Comparison of ENCODE assay signal across 16 cellular contexts in genomic region chr10:97150616-97151015, GRCh38. TPM values are rescaled to one million over a fixed set of nuclear protein-coding genes. Genes with fewer than 3 reads are reported as not detected.
DNase-seq lines count a peak whose midpoint lies in the region; ATAC-seq, FAIRE-seq and TF ChIP-seq lines count a peak whose summit lies in the region.
"Had no signal": no experiment of that assay in that cellular context is flagged by ENCODE, and none has a peak within 500 bp of the region (broad histone marks: within the 10 kb centered on the region; RNA-seq: fewer than 3 reads in every experiment).

No MANE protein-coding gene starts in this region.

- H3K9ac ChIP-seq in parathyroid adenoma, result no peak overlapping the region

- H3K4me2 ChIP-seq in parathyroid adenoma (ENCODE audit: low read length), result no peak overlapping the region

- H3K27ac ChIP-seq in ectodermal cell (ENCODE audit: insufficient read depth, low read depth, low read length, poor library complexity, severe bottlenecking), result peak overlapping the region; percentile 69
- H3K27ac ChIP-seq in mesodermal cell (ENCODE audit: low read depth, low read length, severe bottlenecking), result peak overlapping the region; percentile 43
- H3K27ac ChIP-seq in parathyroid adenoma, result no peak overlapping the region
- H3K27ac ChIP-seq in small intestine (ENCODE audit: low read depth in 1 of 2, low read length in 1 of 2), result no peak overlapping the region
- H3K27ac ChIP-seq: 22Rv1, HL-60 had no signal

- no peak overlapping the region for H3K4me3 ChIP-seq in ectodermal cell (ENCODE audit: insufficient read depth, low read depth, low read length)
- H3K4me3 ChIP-seq in mesodermal cell (ENCODE audit: extremely low read depth, insufficient read depth, low read length, poor library complexity, severe bottlenecking), result no peak overlapping the region
- H3K4me3 ChIP-seq in parathyroid adenoma (ENCODE audit: low read depth, low read length), result no peak overlapping the region
- no peak overlapping the region for H3K4me3 ChIP-seq in small intestine (ENCODE audit: low read depth in 1 of 2, low read length in 2 of 2)

- H3K9me3 ChIP-seq in ectodermal cell (ENCODE audit: control insufficient read depth, low read length) (no peaks in the 10 kb centered on the region), mesodermal cell (ENCODE audit: control insufficient read depth, low read length) (no peaks in the 10 kb centered on the region), parathyroid adenoma (ENCODE audit: control insufficient read depth, low read length) (no peaks in the 10 kb centered on the region), small intestine (ENCODE audit: control insufficient read depth, low read depth) (no peaks in the 10 kb centered on the region)

- DNase-seq in NCI-H2227 (lab: John Stamatoyannopoulos, UW; ENCODE audit: unreplicated experiment) (peak; percentile 51), NCI-H2227 treated with DMSO at 0.1 percent for 48 hours (lab: John Stamatoyannopoulos, UW) (no peak), urothelium cell line (ENCODE audit: low spot score) (no peak), small intestine (no peak)
- DNase-seq: CD4-positive, CD25-positive, alpha-beta regulatory T cell; DMS53; GF-D8 had no signal

- H2AFZ ChIP-seq in parathyroid adenoma, result peak overlapping the region; percentile 73

- 68 to 69% methylated on average over 7 to 8 of the region's 8 CpGs for WGBS in ectodermal cell, 2 experiments
- 77 to 89% methylated on average over 3 to 4 of the region's 8 CpGs for WGBS in mesodermal cell (ENCODE audit: insufficient coverage in 2 of 2), 2 experiments
- WGBS in small intestine, 3 donors, result 68 to 75% (median 74%) methylated on average over 8 of the region's 8 CpGs

- no peaks in the 10 kb centered on the region for H3K36me3 ChIP-seq in ectodermal cell (ENCODE audit: control insufficient read depth, insufficient read depth, low read length)
- no peaks in the 10 kb centered on the region for H3K36me3 ChIP-seq in mesodermal cell (ENCODE audit: control insufficient read depth, insufficient read depth, low read length)
- H3K36me3 ChIP-seq in parathyroid adenoma (ENCODE audit: control insufficient read depth, insufficient read depth, low read length), result no peaks in the 10 kb centered on the region
- no peaks in the 10 kb centered on the region for H3K36me3 ChIP-seq in small intestine (ENCODE audit: control insufficient read depth in 2 of 2, insufficient read depth in 2 of 2, low read length in 2 of 2)

- no peak for TF ChIP-seq CTCF in parathyroid adenoma (IDR thresholded peaks at IDR 0.05)

- H3K27me3 ChIP-seq in ectodermal cell (ENCODE audit: control insufficient read depth, insufficient read depth, low read length, poor library complexity, severe bottlenecking) (no peaks in the 10 kb centered on the region), parathyroid adenoma (ENCODE audit: control insufficient read depth, insufficient read depth, low read length) (no peaks in the 10 kb centered on the region), small intestine (ENCODE audit: control insufficient read depth in 2 of 2, insufficient read depth in 2 of 2, low read length in 2 of 2) (no peaks in the 10 kb centered on the region)

- no peak for ATAC-seq in HG03139 (IDR thresholded peaks at IDR 0.05; ENCODE audit: unreplicated experiment)
- ATAC-seq: HCT116 had no signal

- no peaks in the 10 kb centered on the region for H3K79me2 ChIP-seq in parathyroid adenoma

- FAIRE-seq in urothelium cell line (lab: Jason Lieb, UNC) (no peak), small intestine (lab: Jason Lieb, UNC) (no peak)
- FAIRE-seq: GM19239, H54 had no signal

- H3K4me1 ChIP-seq in ectodermal cell (ENCODE audit: control insufficient read depth, insufficient read depth, low read length) (peaks cover 39% of the 10 kb centered on the region), mesodermal cell (ENCODE audit: control insufficient read depth, insufficient read depth, low read length, poor library complexity, severe bottlenecking) (peaks cover 11% of the 10 kb centered on the region), parathyroid adenoma (peaks cover 20% of the 10 kb centered on the region), small intestine (ENCODE audit: control insufficient read depth in 2 of 2, insufficient read depth in 1 of 2, low read depth in 1 of 2, low read length in 1 of 2) (no peaks in the 10 kb centered on the region)

RNA-seq across cellular contexts. Expression of gene SLIT1, which starts 35.1 kb away (rescaled TPM):
- polyA plus RNA-seq in ectodermal cell (2013, experiment 1 of 4), result 18.2 TPM
- polyA plus RNA-seq in ectodermal cell (2013, experiment 2 of 4), result 16.6 TPM
- 15.0 TPM for polyA plus RNA-seq in ectodermal cell (2013, experiment 3 of 4)
- 15.7 TPM for polyA plus RNA-seq in ectodermal cell (2013, experiment 4 of 4)
- polyA plus RNA-seq in mesodermal cell (2013, experiment 1 of 2), result 2.5 TPM
- polyA plus RNA-seq in mesodermal cell (2013, experiment 2 of 2), result 1.3 TPM
- under 1 TPM in 2 of 3 donors, not detected in 1; under 0.01 to 0.40 TPM for polyA plus RNA-seq in small intestine
- polyA plus RNA-seq: CD4-positive, CD25-positive, alpha-beta regulatory T cell had no signal

Comparison
In these comparisons a context has a peak if more than half of its experiments do, and no peak if none do; other contexts are left out.
1. H3K27ac ChIP-seq: peak in ectodermal cell (single experiment) and mesodermal cell (single experiment); none in parathyroid adenoma (single experiment) and small intestine (0 of 2).